Comparison of ENCODE assay signal across 13 cellular contexts in genomic region chr17:37896961-37897360, GRCh38. TPM values are rescaled to one million over a fixed set of nuclear protein-coding genes. Genes with fewer than 3 reads are reported as not detected.
"Had no signal": no experiment of that assay in that cellular context is flagged by ENCODE, and none has a peak within 500 bp of the region (broad histone marks: within the 10 kb centered on the region; RNA-seq: fewer than 3 reads in every experiment).

No MANE protein-coding gene starts in this region.

RNA-seq across cellular contexts. Expression of gene TBC1D3K, which starts 27.3 kb away (rescaled TPM):
- total RNA-seq: subcutaneous adipose tissue, suprapubic skin, temporal lobe, thoracic aorta, thyroid gland, tibial nerve, transverse colon, upper lobe of right lung, ureter, urinary bladder, uterus, vagina had no signal
- polyA plus RNA-seq: stomach, urinary bladder had no signal
